In the genomic region with DNA sequence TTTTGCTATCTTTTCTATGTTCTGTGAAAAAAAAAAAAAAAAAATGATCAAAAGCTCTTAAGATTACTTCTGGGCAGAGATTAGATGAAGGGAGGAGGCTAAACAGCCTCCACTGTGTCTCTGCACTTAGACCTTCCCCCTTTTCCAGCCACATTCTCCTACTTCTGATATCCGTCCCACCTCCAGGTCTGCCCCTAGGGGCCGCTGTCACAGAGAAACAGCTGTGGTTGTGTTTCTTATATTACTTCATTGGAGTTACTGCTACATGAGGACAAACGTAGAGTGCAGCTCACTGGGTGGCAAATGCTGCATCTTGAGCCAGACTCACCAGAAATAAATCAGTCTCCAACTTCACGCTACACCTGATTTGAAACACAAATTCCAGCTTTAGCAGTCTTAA, we compare ENCODE assay signal across 9 cellular contexts.
A peak's percentile ranks its signal among the peaks of the same experiment; 100 is the strongest.
DNase-seq lines count a peak whose midpoint lies in the region; TF ChIP-seq lines count a peak whose summit lies in the region.
"Had no signal": no experiment of that assay in that cellular context is flagged by ENCODE, and none has a peak within 500 bp of the region (broad histone marks: within the 10 kb centered on the region; RNA-seq: fewer than 3 reads in every experiment).

No MANE protein-coding gene starts in this region.

- H3K27me3 ChIP-seq in Loucy (ENCODE audit: insufficient read depth, low read length, poor library complexity, severe bottlenecking) (no peaks in the 10 kb centered on the region), adipocyte (replicated peaks; ENCODE audit: control insufficient read depth, insufficient read depth, low read length) (no peaks in the 10 kb centered on the region), liver (ENCODE audit: control insufficient read depth in 4 of 4, insufficient read depth in 4 of 4, low read length in 3 of 4) (no peaks in the 10 kb centered on the region), vagina (no peaks in the 10 kb centered on the region)

- H3K9me2 ChIP-seq in Loucy (replicated peaks; ENCODE audit: low read depth, low read length), result no peaks in the 10 kb centered on the region

- peak; percentile 73 for TF ChIP-seq CTCF in Loucy (conservative IDR thresholded peaks at IDR 0.05; ENCODE audit: low read length)
- peak; percentile 44 for TF ChIP-seq CTCF in liver (IDR thresholded peaks at IDR 0.05; ENCODE audit: low read depth, low read length, missing input control)
- TF ChIP-seq CTCF in vagina (IDR thresholded peaks at IDR 0.05), result no peak

- H3K4me1 ChIP-seq in Loucy (ENCODE audit: insufficient read depth, low read length, poor library complexity, severe bottlenecking) (no peaks in the 10 kb centered on the region), adipocyte (ENCODE audit: control insufficient read depth, insufficient read depth, low read length) (no peaks in the 10 kb centered on the region), liver (ENCODE audit: control insufficient read depth in 4 of 4, insufficient read depth in 4 of 4, low read length in 3 of 4) (no peaks in the 10 kb centered on the region), vagina (no peaks in the 10 kb centered on the region)

- TF ChIP-seq RAD21 in liver (IDR thresholded peaks at IDR 0.05), result peak; percentile 47 to 73

- H3K36me3 ChIP-seq in Loucy (ENCODE audit: insufficient read depth, low read length) (no peaks in the 10 kb centered on the region), adipocyte (ENCODE audit: control insufficient read depth, insufficient read depth, low read length, severe bottlenecking) (no peaks in the 10 kb centered on the region), liver (ENCODE audit: control insufficient read depth in 4 of 4, insufficient read depth in 3 of 4, low read depth in 1 of 4, low read length in 3 of 4) (no peaks in the 10 kb centered on the region), vagina (no peaks in the 10 kb centered on the region)

- intact Hi-C loops in vagina (cut with DNase I), result no loop called here

- WGBS in liver, result 41% methylated on average over 4 of the region's 4 CpGs

- no peaks in the 10 kb centered on the region for H3F3A ChIP-seq in Loucy (ENCODE audit: low read depth)

- no peak overlapping the region for H3K27ac ChIP-seq in liver (ENCODE audit: low read depth in 1 of 2, low read length in 2 of 2)
- no peak overlapping the region for H3K27ac ChIP-seq in vagina

- no peaks in the 10 kb centered on the region for H4K20me1 ChIP-seq in Loucy (ENCODE audit: insufficient read depth, low read length, poor library complexity, severe bottlenecking)

- no peak overlapping the region for H3K4me3 ChIP-seq in Loucy (ENCODE audit: low read length, poor library complexity, severe bottlenecking)
- no peak overlapping the region for H3K4me3 ChIP-seq in adipocyte (ENCODE audit: low read length)
- H3K4me3 ChIP-seq in liver (ENCODE audit: low read depth in 1 of 3, low read length in 3 of 3), result no peak overlapping the region
- no peak overlapping the region for H3K4me3 ChIP-seq in vagina

- no peak overlapping the region for H2AFZ ChIP-seq in Loucy (ENCODE audit: low read length)

- no peak for TF ChIP-seq POLR2A in vagina (IDR thresholded peaks at IDR 0.05)

- DNase-seq in activated CD4-positive, alpha-beta T cell treated with anti-CD3 and anti-CD28 coated beads for 48 hours, result peak; percentile 32
- no peak for DNase-seq in activated CD4-positive, alpha-beta T cell treated with anti-CD3 and anti-CD28 coated beads, Interleukin-2, amount 50 U/mL, for 1 hour
- peak; percentile 21 for DNase-seq in H4 (ENCODE audit: low spot score)
- peak; percentile 25 for DNase-seq in adipocyte (ENCODE audit: low read depth)
- no peak for DNase-seq in vagina (ENCODE audit: extremely low spot score in 2 of 2)
- DNase-seq in NCI-H187 treated with DMSO at 0.1 percent for 48 hours (lab: John Stamatoyannopoulos, UW), result no peak
- DNase-seq: activated naive CD8-positive, alpha-beta T cell treated with anti-CD3 and anti-CD28 coated beads, Interleukin-2, amount 10 ng/mL, durations not matched to agents 7 days and 5 days had no signal

- H3K9ac ChIP-seq in Loucy (ENCODE audit: low read depth, low read length, poor library complexity, severe bottlenecking) (no peak overlapping the region), adipocyte (ENCODE audit: low read length) (no peak overlapping the region), liver (ENCODE audit: low read depth in 1 of 2, low read length in 2 of 2) (no peak overlapping the region)

- no peaks in the 10 kb centered on the region for H3K9me3 ChIP-seq in Loucy (ENCODE audit: insufficient read depth, low read depth, low read length)
- H3K9me3 ChIP-seq in adipocyte (ENCODE audit: control insufficient read depth, low read length), result peaks cover 4% of the 10 kb centered on the region
- no peaks in the 10 kb centered on the region for H3K9me3 ChIP-seq in liver (ENCODE audit: control insufficient read depth in 4 of 4, low read length in 3 of 4)
- H3K9me3 ChIP-seq in vagina, result no peaks in the 10 kb centered on the region

- no peak overlapping the region for H3K4me2 ChIP-seq in Loucy (ENCODE audit: low read depth, low read length, poor library complexity, severe bottlenecking)

- no peaks in the 10 kb centered on the region for H3K79me2 ChIP-seq in Loucy (ENCODE audit: insufficient read depth, low read length)

TF ChIP-seq in liver, 16 proteins besides CTCF, POLR2A, EP300 and RAD21:
- TF ChIP-seq, protein P1, sequence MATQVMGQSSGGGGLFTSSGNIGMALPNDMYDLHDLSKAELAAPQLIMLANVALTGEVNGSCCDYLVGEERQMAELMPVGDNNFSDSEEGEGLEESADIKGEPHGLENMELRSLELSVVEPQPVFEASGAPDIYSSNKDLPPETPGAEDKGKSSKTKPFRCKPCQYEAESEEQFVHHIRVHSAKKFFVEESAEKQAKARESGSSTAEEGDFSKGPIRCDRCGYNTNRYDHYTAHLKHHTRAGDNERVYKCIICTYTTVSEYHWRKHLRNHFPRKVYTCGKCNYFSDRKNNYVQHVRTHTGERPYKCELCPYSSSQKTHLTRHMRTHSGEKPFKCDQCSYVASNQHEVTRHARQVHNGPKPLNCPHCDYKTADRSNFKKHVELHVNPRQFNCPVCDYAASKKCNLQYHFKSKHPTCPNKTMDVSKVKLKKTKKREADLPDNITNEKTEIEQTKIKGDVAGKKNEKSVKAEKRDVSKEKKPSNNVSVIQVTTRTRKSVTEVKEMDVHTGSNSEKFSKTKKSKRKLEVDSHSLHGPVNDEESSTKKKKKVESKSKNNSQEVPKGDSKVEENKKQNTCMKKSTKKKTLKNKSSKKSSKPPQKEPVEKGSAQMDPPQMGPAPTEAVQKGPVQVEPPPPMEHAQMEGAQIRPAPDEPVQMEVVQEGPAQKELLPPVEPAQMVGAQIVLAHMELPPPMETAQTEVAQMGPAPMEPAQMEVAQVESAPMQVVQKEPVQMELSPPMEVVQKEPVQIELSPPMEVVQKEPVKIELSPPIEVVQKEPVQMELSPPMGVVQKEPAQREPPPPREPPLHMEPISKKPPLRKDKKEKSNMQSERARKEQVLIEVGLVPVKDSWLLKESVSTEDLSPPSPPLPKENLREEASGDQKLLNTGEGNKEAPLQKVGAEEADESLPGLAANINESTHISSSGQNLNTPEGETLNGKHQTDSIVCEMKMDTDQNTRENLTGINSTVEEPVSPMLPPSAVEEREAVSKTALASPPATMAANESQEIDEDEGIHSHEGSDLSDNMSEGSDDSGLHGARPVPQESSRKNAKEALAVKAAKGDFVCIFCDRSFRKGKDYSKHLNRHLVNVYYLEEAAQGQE (IDR thresholded peaks at IDR 0.05), result no peak
- no peak for TF ChIP-seq JUND (IDR thresholded peaks at IDR 0.05)
- TF ChIP-seq, protein P2, sequence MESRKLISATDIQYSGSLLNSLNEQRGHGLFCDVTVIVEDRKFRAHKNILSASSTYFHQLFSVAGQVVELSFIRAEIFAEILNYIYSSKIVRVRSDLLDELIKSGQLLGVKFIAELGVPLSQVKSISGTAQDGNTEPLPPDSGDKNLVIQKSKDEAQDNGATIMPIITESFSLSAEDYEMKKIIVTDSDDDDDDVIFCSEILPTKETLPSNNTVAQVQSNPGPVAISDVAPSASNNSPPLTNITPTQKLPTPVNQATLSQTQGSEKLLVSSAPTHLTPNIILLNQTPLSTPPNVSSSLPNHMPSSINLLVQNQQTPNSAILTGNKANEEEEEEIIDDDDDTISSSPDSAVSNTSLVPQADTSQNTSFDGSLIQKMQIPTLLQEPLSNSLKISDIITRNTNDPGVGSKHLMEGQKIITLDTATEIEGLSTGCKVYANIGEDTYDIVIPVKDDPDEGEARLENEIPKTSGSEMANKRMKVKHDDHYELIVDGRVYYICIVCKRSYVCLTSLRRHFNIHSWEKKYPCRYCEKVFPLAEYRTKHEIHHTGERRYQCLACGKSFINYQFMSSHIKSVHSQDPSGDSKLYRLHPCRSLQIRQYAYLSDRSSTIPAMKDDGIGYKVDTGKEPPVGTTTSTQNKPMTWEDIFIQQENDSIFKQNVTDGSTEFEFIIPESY (IDR thresholded peaks at IDR 0.05), result no peak
- TF ChIP-seq FOXA1 (IDR thresholded peaks at IDR 0.05), result no peak
- no peak for TF ChIP-seq TAF1 (conservative IDR thresholded peaks at IDR 0.05)
- TF ChIP-seq, protein P3, sequence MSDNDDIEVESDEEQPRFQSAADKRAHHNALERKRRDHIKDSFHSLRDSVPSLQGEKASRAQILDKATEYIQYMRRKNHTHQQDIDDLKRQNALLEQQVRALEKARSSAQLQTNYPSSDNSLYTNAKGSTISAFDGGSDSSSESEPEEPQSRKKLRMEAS (IDR thresholded peaks at IDR 0.05), result no peak
- TF ChIP-seq YY1 (IDR thresholded peaks at IDR 0.05), result no peak
- TF ChIP-seq, protein P4, sequence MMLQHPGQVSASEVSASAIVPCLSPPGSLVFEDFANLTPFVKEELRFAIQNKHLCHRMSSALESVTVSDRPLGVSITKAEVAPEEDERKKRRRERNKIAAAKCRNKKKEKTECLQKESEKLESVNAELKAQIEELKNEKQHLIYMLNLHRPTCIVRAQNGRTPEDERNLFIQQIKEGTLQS (IDR thresholded peaks at IDR 0.05), result no peak
- TF ChIP-seq FOXA2 (IDR thresholded peaks at IDR 0.05), result no peak
- no peak for TF ChIP-seq RXRA (IDR thresholded peaks at IDR 0.05)
- no peak for TF ChIP-seq HNF4A (conservative IDR thresholded peaks at IDR 0.05)
- no peak for TF ChIP-seq SP1 (IDR thresholded peaks at IDR 0.05)
TF ChIP-seq in liver: peak in this region for 0.

Comparison
In these comparisons a context has a peak if more than half of its experiments do, and no peak if none do; other contexts are left out.
1. DNase-seq: peak in activated CD4-positive, alpha-beta T cell treated with anti-CD3 and anti-CD28 coated beads for 48 hours (single experiment), H4 (single experiment) and adipocyte (single experiment); none in activated CD4-positive, alpha-beta T cell treated with anti-CD3 and anti-CD28 coated beads, Interleukin-2, amount 50 U/mL, for 1 hour (single experiment), vagina (0 of 2) and NCI-H187 treated with DMSO at 0.1 percent for 48 hours (single experiment).
2. CTCF ChIP-seq: peak in Loucy (single experiment) and liver (single experiment); none in vagina (0 of 3).